ENCODE assay signal across 22 cellular contexts in genomic region chr1:17562375-17562774, GRCh38. TPM values are rescaled to one million over a fixed set of nuclear protein-coding genes. Genes with fewer than 3 reads are reported as not detected.
DNase-seq lines count a peak whose midpoint lies in the region; ATAC-seq, FAIRE-seq and TF ChIP-seq lines count a peak whose summit lies in the region.
"Had no signal": no experiment of that assay in that cellular context is flagged by ENCODE, and none has a peak within 500 bp of the region (broad histone marks: within the 10 kb centered on the region; RNA-seq: fewer than 3 reads in every experiment).

No MANE protein-coding gene starts in this region.

- H3K27ac ChIP-seq in right atrium auricular region: peak overlapping the region; percentile 96 to 98
- H3K27ac ChIP-seq in kidney (ENCODE audit: low read depth in 2 of 2, low read length in 2 of 2): peak overlapping the region; percentile 94 to 96
- peak overlapping the region; percentile 63 to 88 (median 85) for H3K27ac ChIP-seq in gastrocnemius medialis
- peak overlapping the region; percentile 85 to 99 for H3K27ac ChIP-seq in aorta (ENCODE audit: low read depth in 1 of 2, low read length in 2 of 2)
- peak overlapping the region in 3 of 8 donors; percentile 38 to 54 (median 53) for H3K27ac ChIP-seq in spleen
- H3K27ac ChIP-seq: SK-N-MC had no signal

- peaks cover 0 to 77% of the 10 kb centered on the region in 2 donors for H3K4me1 ChIP-seq in right atrium auricular region
- H3K4me1 ChIP-seq in kidney (ENCODE audit: control insufficient read depth in 1 of 2, insufficient read depth in 1 of 2, low read depth in 1 of 2, low read length in 2 of 2): peaks cover 75% of the 10 kb centered on the region in 2 donors
- H3K4me1 ChIP-seq in gastrocnemius medialis: peaks cover 48 to 51% of the 10 kb centered on the region in 2 donors
- peaks cover 0 to 3% of the 10 kb centered on the region in 2 donors for H3K4me1 ChIP-seq in aorta (ENCODE audit: control insufficient read depth in 1 of 2, insufficient read depth in 2 of 2, low read length in 2 of 2)
- peaks cover 0 to 35% (median 14%) of the 10 kb centered on the region in 6 donors for H3K4me1 ChIP-seq in spleen
- H3K4me1 ChIP-seq: HAP-1 had no signal

- intact Hi-C loops in Right ventricle myocardium inferior (cut with DNase I) (no loop called here), kidney (cut with DNase I) (no loop called here), gastrocnemius medialis (cut with DNase I; ENCODE audit: low total_unique reads) (no loop called here), aorta (cut with DNase I) (no loop called here), spleen (cut with DNase I; ENCODE audit: low total_unique reads) (no loop called here)

- H3K36me3 ChIP-seq in right atrium auricular region: no peaks in the 10 kb centered on the region
- no peaks in the 10 kb centered on the region for H3K36me3 ChIP-seq in kidney (ENCODE audit: control insufficient read depth in 1 of 2, insufficient read depth in 2 of 2, low read length in 2 of 2)
- H3K36me3 ChIP-seq in gastrocnemius medialis: no peaks in the 10 kb centered on the region
- no peaks in the 10 kb centered on the region for H3K36me3 ChIP-seq in aorta (ENCODE audit: control insufficient read depth in 1 of 2, insufficient read depth in 2 of 2, low read length in 1 of 2)
- no peaks in the 10 kb centered on the region for H3K36me3 ChIP-seq in spleen
- H3K36me3 ChIP-seq: colonic mucosa, HAP-1 had no signal

- H3K4me3 ChIP-seq in right atrium auricular region: no peak overlapping the region
- H3K4me3 ChIP-seq in kidney (ENCODE audit: low read length in 2 of 2): no peak overlapping the region
- no peak overlapping the region for H3K4me3 ChIP-seq in gastrocnemius medialis
- no peak overlapping the region for H3K4me3 ChIP-seq in aorta (ENCODE audit: low read length in 2 of 2)
- no peak overlapping the region for H3K4me3 ChIP-seq in spleen
- H3K4me3 ChIP-seq: A549, colonic mucosa, HAP-1, SK-N-MC, smooth muscle cell had no signal

- in situ Hi-C loops in gastrocnemius medialis (cut with MboI; ENCODE audit: low sequenced_read_pairs in 4 of 4): no loop called here

- WGBS in aorta, 2 donors: 48 to 55% methylated on average over 5 of the region's 5 CpGs
- 85 to 93% (median 90%) methylated on average over 4 to 5 of the region's 5 CpGs for WGBS in spleen, 5 donors

- no peaks in the 10 kb centered on the region for H3K27me3 ChIP-seq in right atrium auricular region
- no peaks in the 10 kb centered on the region for H3K27me3 ChIP-seq in gastrocnemius medialis
- H3K27me3 ChIP-seq in aorta (ENCODE audit: control insufficient read depth in 1 of 2, insufficient read depth in 2 of 2, low read length in 1 of 2): no peaks in the 10 kb centered on the region
- H3K27me3 ChIP-seq in spleen (replicated peaks in 1 of 7): no peaks in the 10 kb centered on the region
- H3K27me3 ChIP-seq: colonic mucosa had no signal

- no peak for ATAC-seq in Right ventricle myocardium inferior
- no peak for ATAC-seq in gastrocnemius medialis
- no peak for ATAC-seq in aorta (ENCODE audit: low FRiP score)
- no peak for ATAC-seq in GM21390 (IDR thresholded peaks at IDR 0.05; ENCODE audit: unreplicated experiment)
- ATAC-seq: A549 had no signal

- DNase-seq in right atrium auricular region (ENCODE audit: low spot score): no peak
- DNase-seq in Right ventricle myocardium inferior (ENCODE audit: missing footprints): no peak
- no peak for DNase-seq in kidney
- DNase-seq in gastrocnemius medialis: no peak
- no peak for DNase-seq in aorta
- DNase-seq in spleen: no peak
- no peak for DNase-seq in cortex of kidney (lab: John Stamatoyannopoulos, UW)
- DNase-seq: colonic mucosa, DMS153, erythroblast, midbrain, NCI-H1048, NCI-H2107, NCI-H526, OCI-M1 had no signal

- H3K9ac ChIP-seq in kidney (ENCODE audit: low read length in 2 of 2): peak overlapping the region in 1 of 2 donors; percentile 57

- no peak for FAIRE-seq in kidney (lab: Jason Lieb, UNC)
- FAIRE-seq: A549, islet of Langerhans, urothelium cell line had no signal

- TF ChIP-seq POLR2A in gastrocnemius medialis (IDR thresholded peaks at IDR 0.05) (no peak), spleen (IDR thresholded peaks at IDR 0.05) (no peak)

- H3K9me3 ChIP-seq in right atrium auricular region (no peaks in the 10 kb centered on the region), kidney (ENCODE audit: control insufficient read depth in 1 of 2, low read length in 2 of 2) (no peaks in the 10 kb centered on the region), gastrocnemius medialis (no peaks in the 10 kb centered on the region), aorta (ENCODE audit: control insufficient read depth, low read length) (no peaks in the 10 kb centered on the region), spleen (no peaks in the 10 kb centered on the region)
- H3K9me3 ChIP-seq: A549, colonic mucosa, HAP-1 had no signal

- TF ChIP-seq CTCF in right atrium auricular region (IDR thresholded peaks at IDR 0.05): no peak
- no peak for TF ChIP-seq CTCF in kidney (IDR thresholded peaks at IDR 0.05; ENCODE audit: borderline replicate concordance, extremely low read depth, insufficient read depth)
- no peak for TF ChIP-seq CTCF in gastrocnemius medialis (IDR thresholded peaks at IDR 0.05 in 4 of 5, conservative IDR thresholded peaks at IDR 0.05 in 1 of 5)
- TF ChIP-seq CTCF in spleen (IDR thresholded peaks at IDR 0.05 in 8 of 11, conservative IDR thresholded peaks at IDR 0.05 in 3 of 11): no peak

RNA-seq across cellular contexts. Expression of gene ARHGEF10L, which starts 22.9 kb away (rescaled TPM):
- total RNA-seq in right atrium auricular region (10 to 100 TPM; 49.3 to 52.2 TPM), Right ventricle myocardium inferior (59.9 TPM), kidney (91.9 TPM), gastrocnemius medialis (100 to 1,000 TPM in 1 of 4 donors, 10 to 100 TPM in 3; 21.2 to 111 (median 73.8) TPM), aorta (100 to 1,000 TPM; 143 to 190 TPM), spleen (10 to 100 TPM; 12.4 to 40.9 (median 23.6) TPM)
- polyA plus RNA-seq in kidney (ENCODE audit: insufficient read depth, low read depth, low replicate concordance) (40.8 TPM), aorta (100 to 1,000 TPM in 1 of 2 donors, 10 to 100 TPM in 1; 24.0 to 122 TPM), spleen (10 to 100 TPM in 2 of 3 donors, 1 to 10 TPM in 1; 10.0 to 24.2 (median 12.5) TPM)
